8 cellular contexts compared by ENCODE assay signal in genomic region chr10:100346765-100347567, GRCh38. TPM values are rescaled to one million over a fixed set of nuclear protein-coding genes. Genes with fewer than 3 reads are reported as not detected.
A peak's percentile ranks its signal among the peaks of the same experiment; 100 is the strongest.
DNase-seq lines count a peak whose midpoint lies in the region; ATAC-seq and TF ChIP-seq lines count a peak whose summit lies in the region.

Gene SCD (plus strand): TSS chr10:100347233. CDS start chr10:100347505, 272 bp downstream.

- H4K20me1 ChIP-seq in MM.1S (ENCODE audit: insufficient read depth, low read length), result peaks cover 18% of the 10 kb centered on the region; the same call in 1 of the 2 replicates
- peaks cover 3% of the 10 kb centered on the region for H4K20me1 ChIP-seq in neural cell (ENCODE audit: insufficient read depth)

- no peak for TF ChIP-seq RAD21 in neural cell (conservative IDR thresholded peaks at IDR 0.05)

- H3K36me3 ChIP-seq in ES-I3 (ENCODE audit: insufficient read depth, low read length) (peaks cover 39% of the 10 kb centered on the region), MM.1S (replicated peaks; ENCODE audit: insufficient read depth, low read length) (peaks cover 21% of the 10 kb centered on the region), neural cell (ENCODE audit: insufficient read depth, low read length) (no peaks in the 10 kb centered on the region)

- H3K4me1 ChIP-seq in ES-I3 (ENCODE audit: insufficient read depth, low read length), result peaks cover 16% of the 10 kb centered on the region
- H3K4me1 ChIP-seq in MM.1S (ENCODE audit: low read length), result peaks cover 19% of the 10 kb centered on the region

- H3K4me3 Mint-ChIP-seq in stimulated activated naive CD8-positive, alpha-beta T cell treated with anti-CD3 and anti-CD28 coated beads, Interleukin-15, amount 100 ng/mL, for 72 hours, result peak within 1 kb of the TSS; percentile 92 to 94

- H3K9ac ChIP-seq in ES-I3 (ENCODE audit: low read depth, low read length), result peak within 1 kb of the TSS; percentile 93
- H3K9ac ChIP-seq in MM.1S (ENCODE audit: low read length), result peak within 1 kb of the TSS; percentile 83
- peak within 1 kb of the TSS; percentile 87 for H3K9ac ChIP-seq in neural cell (ENCODE audit: low read length)

- H3K27me3 Mint-ChIP-seq in stimulated activated naive CD8-positive, alpha-beta T cell treated with anti-CD3 and anti-CD28 coated beads, Interleukin-15, amount 100 ng/mL, for 72 hours, result no peaks in the 10 kb centered on the region

- peak within 1 kb of the TSS; percentile 20; the same call in 1 of the 2 replicates for H3K27ac ChIP-seq in MM.1S (ENCODE audit: low read length)
- peak within 1 kb of the TSS; percentile 89 for H3K27ac ChIP-seq in neural cell (ENCODE audit: low read length)

- peaks cover 51% of the 10 kb centered on the region for H3K79me2 ChIP-seq in MM.1S (ENCODE audit: low read length)
- H3K79me2 ChIP-seq in neural cell (replicated peaks; ENCODE audit: insufficient read depth, low read length), result peaks cover 61% of the 10 kb centered on the region

- peaks cover 84% of the 10 kb centered on the region for H3K4me1 Mint-ChIP-seq in stimulated activated naive CD8-positive, alpha-beta T cell treated with anti-CD3 and anti-CD28 coated beads, Interleukin-15, amount 100 ng/mL, for 72 hours

- H3K9me2 ChIP-seq in MM.1S (replicated peaks; ENCODE audit: insufficient read depth, low read length) (no peaks in the 10 kb centered on the region), neural cell (ENCODE audit: insufficient read depth, low read length) (no peaks in the 10 kb centered on the region)

- peak; percentile 19 for TF ChIP-seq EP300 in neural cell (conservative IDR thresholded peaks at IDR 0.05; ENCODE audit: poor library complexity, severe bottlenecking)

- H3K27me3 ChIP-seq in MM.1S (replicated peaks; ENCODE audit: insufficient read depth, low read length) (no peaks in the 10 kb centered on the region), neural cell (ENCODE audit: insufficient read depth, low read depth, low read length) (no peaks in the 10 kb centered on the region)

- H2AFZ ChIP-seq in MM.1S (ENCODE audit: low read length) (peak within 1 kb of the TSS; percentile 47), neural cell (ENCODE audit: low read depth, low read length) (peak within 1 kb of the TSS; percentile 94)

- peak within 1 kb of the TSS; percentile 75 to 94 for H3K27ac Mint-ChIP-seq in stimulated activated naive CD8-positive, alpha-beta T cell treated with anti-CD3 and anti-CD28 coated beads, Interleukin-15, amount 100 ng/mL, for 72 hours

- H3K4me3 ChIP-seq in MM.1S (ENCODE audit: low read length) (peak within 1 kb of the TSS; percentile 99), fibroblast of villous mesenchyme (ENCODE audit: low read depth, low read length) (peak within 1 kb of the TSS; percentile 96), neural cell (ENCODE audit: low read length) (peak within 1 kb of the TSS; percentile 98)

- H3K4me2 ChIP-seq in MM.1S (ENCODE audit: low read depth, low read length) (peak within 1 kb of the TSS; percentile 73), neural cell (ENCODE audit: low read length) (peak within 1 kb of the TSS; percentile 76)

- no peaks in the 10 kb centered on the region for H3K9me3 ChIP-seq in ES-I3 (ENCODE audit: control insufficient read depth, insufficient read depth, low read length)
- no peaks in the 10 kb centered on the region for H3K9me3 ChIP-seq in MM.1S (replicated peaks; ENCODE audit: insufficient read depth, low read length)
- H3K9me3 ChIP-seq in neural cell (ENCODE audit: low read length), result no peaks in the 10 kb centered on the region

- peak; percentile 98 for DNase-seq in HCEC 1CT
- DNase-seq in MM.1S, result peak; percentile 96
- DNase-seq in SHP77 treated with DMSO at 0.1 percent for 48 hours (lab: John Stamatoyannopoulos, UW), result peak; percentile 85
- DNase-seq in activated effector memory CD4-positive, alpha-beta T cell treated with anti-CD3 and anti-CD28 coated beads, Interleukin-2, amount 50 U/mL, for 16 hours, result peak; percentile 90
- DNase-seq in fibroblast of villous mesenchyme (ENCODE audit: low read depth), result peak; percentile 96
- peak; percentile 78 to 90 for DNase-seq in stimulated activated naive CD8-positive, alpha-beta T cell treated with anti-CD3 and anti-CD28 coated beads, Interleukin-15, amount 100 ng/mL, for 72 hours

- no peaks in the 10 kb centered on the region for H3K9me3 Mint-ChIP-seq in stimulated activated naive CD8-positive, alpha-beta T cell treated with anti-CD3 and anti-CD28 coated beads, Interleukin-15, amount 100 ng/mL, for 72 hours

- ATAC-seq in stimulated activated naive CD8-positive, alpha-beta T cell treated with anti-CD3 and anti-CD28 coated beads, Interleukin-15, amount 100 ng/mL, for 72 hours, result peak; percentile 95

- H3F3A ChIP-seq in MM.1S (ENCODE audit: insufficient read depth, low read length) (no peaks in the 10 kb centered on the region), neural cell (ENCODE audit: insufficient read depth, low read length, poor library complexity, severe bottlenecking) (no peaks in the 10 kb centered on the region)

- TF ChIP-seq CTCF in MM.1S (IDR thresholded peaks at IDR 0.05; ENCODE audit: low read length) (no peak), fibroblast of villous mesenchyme (IDR thresholded peaks at IDR 0.05; ENCODE audit: insufficient read depth, low read depth, low read length) (no peak), neural cell (IDR thresholded peaks at IDR 0.05; ENCODE audit: poor library complexity, severe bottlenecking) (no peak)

TF ChIP-seq in neural cell, 6 proteins besides CTCF, POLR2A, EP300 and RAD21:
- TF ChIP-seq REST (IDR thresholded peaks at IDR 0.05; ENCODE audit: borderline replicate concordance) (no peak), MXI1 (conservative IDR thresholded peaks at IDR 0.05; ENCODE audit: poor library complexity, severe bottlenecking) (peak; percentile 25), TAF1 (IDR thresholded peaks at IDR 0.05; ENCODE audit: low read depth) (peak; percentile 60), EZH2 (IDR thresholded peaks at IDR 0.05; ENCODE audit: borderline replicate concordance, insufficient read depth, low read length, poor library complexity, severe bottlenecking) (no peak), SMC3 (conservative IDR thresholded peaks at IDR 0.05; ENCODE audit: poor library complexity) (no peak), POLR2AphosphoS5 (IDR thresholded peaks at IDR 0.05) (peak; percentile 66)

RNA-seq across cellular contexts. Expression of gene SCD, which starts in this region (rescaled TPM):
- total RNA-seq in fibroblast of villous mesenchyme, result 819 and 937 TPM in 2 replicates
- polyA plus RNA-seq in neural cell, result 82.9 and 85.0 TPM in 2 replicates
- 110 and 123 TPM in 2 replicates for polyA minus RNA-seq in neural cell

Comparison
In these comparisons a context has a peak if more than half of its experiments do, and no peak if none do; other contexts are left out.
1. Peak in every context shown above with its lines: DNase-seq, ATAC-seq, H3K4me3 ChIP-seq and H3K27ac ChIP-seq.